17 cellular contexts compared by ENCODE assay signal in the genomic region with DNA sequence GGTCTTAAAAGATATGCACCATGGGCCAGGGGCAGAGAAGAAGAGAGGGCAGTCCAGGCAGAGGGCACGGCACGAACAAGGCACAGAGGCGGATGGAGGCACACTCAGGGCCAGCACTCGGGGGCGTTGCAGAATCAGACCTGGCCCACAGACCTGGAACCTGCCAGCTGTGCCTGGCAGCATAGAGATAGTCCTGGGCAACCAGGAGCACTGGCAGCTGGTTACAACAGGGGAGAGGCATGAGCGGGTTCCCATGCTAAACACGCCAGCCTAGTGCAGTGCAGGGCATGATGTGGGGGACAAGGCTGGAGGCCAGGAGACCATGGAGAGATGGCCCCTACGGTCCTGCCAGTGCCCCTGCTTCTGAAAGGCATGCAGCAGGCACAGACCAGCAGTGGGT. TPM values are rescaled to one million over a fixed set of nuclear protein-coding genes. Genes with fewer than 3 reads are reported as not detected.
DNase-seq lines count a peak whose midpoint lies in the region; ATAC-seq and TF ChIP-seq lines count a peak whose summit lies in the region.
"Had no signal": no experiment of that assay in that cellular context is flagged by ENCODE, and none has a peak within 500 bp of the region (broad histone marks: within the 10 kb centered on the region; RNA-seq: fewer than 3 reads in every experiment).

No MANE protein-coding gene starts in this region.

- no peaks in the 10 kb centered on the region for H3K36me3 ChIP-seq in WERI-Rb-1
- H3K36me3 ChIP-seq in spleen, result no peaks in the 10 kb centered on the region
- H3K36me3 ChIP-seq: SJCRH30 had no signal

- peak; percentile 27 for DNase-seq in NCI-H1694 (lab: John Stamatoyannopoulos, UW)
- DNase-seq in WERI-Rb-1, result peak; percentile 5
- no peak for DNase-seq in glutamatergic neuron
- DNase-seq in spleen, result peak; percentile 41
- DNase-seq in H4 (ENCODE audit: low spot score), result no peak
- DNase-seq in activated CD8-positive, alpha-beta memory T cell treated with anti-CD3 and anti-CD28 coated beads for 24 hours, result no peak
- DNase-seq in NCI-H1436 treated with DMSO at 0.1 percent for 48 hours (lab: John Stamatoyannopoulos, UW), result no peak
- DNase-seq: ACHN, C1 segment of cervical spinal cord, DMS79 treated with DMSO at 0.1 percent for 48 hours, MM.1S, NCI-H1092 treated with DMSO at 0.1 percent for 48 hours, NCI-H2107, NCI-H226, SJCRH30 had no signal

- no peak for ATAC-seq in GM18858 (IDR thresholded peaks at IDR 0.05; ENCODE audit: unreplicated experiment)

- H3K9me3 Mint-ChIP-seq in glutamatergic neuron (ENCODE audit: unreplicated experiment), result peaks cover 32% of the 10 kb centered on the region

- H3K36me3 Mint-ChIP-seq in glutamatergic neuron (ENCODE audit: unreplicated experiment), result peaks cover 6% of the 10 kb centered on the region

- H3K9me3 ChIP-seq in WERI-Rb-1 (ENCODE audit: severe bottlenecking), result peaks cover 4% of the 10 kb centered on the region
- peaks cover 0 to 9% (median under 1%) of the 10 kb centered on the region in 8 donors for H3K9me3 ChIP-seq in spleen
- H3K9me3 ChIP-seq: SJCRH30 had no signal

- H3K27ac ChIP-seq in WERI-Rb-1, result no peak overlapping the region
- no peak overlapping the region for H3K27ac ChIP-seq in spleen
- H3K27ac ChIP-seq: SJCRH30 had no signal

- H3K27me3 ChIP-seq in WERI-Rb-1 (ENCODE audit: insufficient read depth, low read depth, severe bottlenecking) (no peaks in the 10 kb centered on the region), spleen (replicated peaks in 1 of 7) (peaks cover 0 to 95% (median 18%) of the 10 kb centered on the region in 7 donors)

- peak overlapping the region; percentile 71 for H3K4me3 Mint-ChIP-seq in glutamatergic neuron (ENCODE audit: unreplicated experiment)

- TF ChIP-seq CTCF in WERI-Rb-1 (IDR thresholded peaks at IDR 0.05; ENCODE audit: low read depth, low read length), result no peak
- TF ChIP-seq CTCF in glutamatergic neuron (IDR thresholded peaks at IDR 0.05; ENCODE audit: partially characterized antibody, unreplicated experiment), result no peak
- TF ChIP-seq CTCF in spleen (IDR thresholded peaks at IDR 0.05 in 8 of 11, conservative IDR thresholded peaks at IDR 0.05 in 3 of 11), result no peak

- 84 to 90% (median 89%) methylated on average over 6 to 8 of the region's 8 CpGs for WGBS in spleen, 5 donors

- H3K4me3 ChIP-seq in WERI-Rb-1 (ENCODE audit: low read depth, low read length) (no peak overlapping the region), spleen (no peak overlapping the region)
- H3K4me3 ChIP-seq: SJCRH30 had no signal

- intact Hi-C loops in spleen (cut with DNase I; ENCODE audit: low total_unique reads), result no loop called here

- no peaks in the 10 kb centered on the region for H3K4me1 ChIP-seq in spleen
- H3K4me1 ChIP-seq: SJCRH30 had no signal

- H3K4me1 Mint-ChIP-seq in glutamatergic neuron (ENCODE audit: low read depth, unreplicated experiment), result peaks cover 54% of the 10 kb centered on the region

- no peak for TF ChIP-seq POLR2A in spleen (IDR thresholded peaks at IDR 0.05)

- H3K27me3 Mint-ChIP-seq in glutamatergic neuron (ENCODE audit: unreplicated experiment), result peaks cover 18% of the 10 kb centered on the region

- H3K27ac Mint-ChIP-seq in glutamatergic neuron (ENCODE audit: unreplicated experiment), result no peak overlapping the region

RNA-seq across cellular contexts. Expression of a gene that starts 56.9 kb away (rescaled TPM):
- 110 TPM for total RNA-seq in glutamatergic neuron (ENCODE audit: unreplicated experiment)
- total RNA-seq in spleen, result under 1 TPM in 3 of 7 donors, not detected in 4; 0.19 to 0.34 (median 0.29) TPM
- under 1 TPM in 2 of 3 donors, not detected in 1; 0.02 to 0.03 TPM for polyA plus RNA-seq in spleen
- total RNA-seq in H4 (2014; rRNA removed; shearing (Covaris generic)), result 0.10 TPM in 1 of 2 replicates, not detected in the other
- total RNA-seq: LHCN-M2 had no signal

Comparison
In these comparisons a context has a peak if more than half of its experiments do, and no peak if none do; other contexts are left out.
1. DNase-seq: peak in NCI-H1694 (single experiment), WERI-Rb-1 (single experiment) and spleen (single experiment); none in glutamatergic neuron (single experiment), H4 (single experiment), activated CD8-positive, alpha-beta memory T cell treated with anti-CD3 and anti-CD28 coated beads for 24 hours (single experiment) and NCI-H1436 treated with DMSO at 0.1 percent for 48 hours (single experiment).
2. RNA of a gene that starts 56.9 kb away (total RNA-seq): 110 TPM in glutamatergic neuron (single experiment); 0.10 TPM in H4 and 0.19 to 0.34 TPM in spleen; every median in the first group is over 10 times any median in the second.